In genomic region chr13:104318121-104318520, GRCh38 we compare ENCODE assay signal across 12 cellular contexts.
DNase-seq lines count a peak whose midpoint lies in the region; ATAC-seq and TF ChIP-seq lines count a peak whose summit lies in the region.
"Had no signal": no experiment of that assay in that cellular context is flagged by ENCODE, and none has a peak within 500 bp of the region (broad histone marks: within the 10 kb centered on the region; RNA-seq: fewer than 3 reads in every experiment).

No MANE protein-coding gene starts in this region.

- no peak overlapping the region for H2AFZ ChIP-seq in SK-N-SH (ENCODE audit: low read depth)

- peak; percentile 65 for TF ChIP-seq CTCF in 22Rv1 (IDR thresholded peaks at IDR 0.05)
- peak; percentile 70 for TF ChIP-seq CTCF in LNCAP (IDR thresholded peaks at IDR 0.05)
- TF ChIP-seq CTCF in SK-N-SH (IDR thresholded peaks at IDR 0.05), result peak; percentile 58
- no peak for TF ChIP-seq CTCF in coronary artery (IDR thresholded peaks at IDR 0.05)

- no peak overlapping the region for H3K27ac Mint-ChIP-seq in activated CD8-positive, alpha-beta memory T cell treated with anti-CD3 and anti-CD28 coated beads, Interleukin-2, amount 10 ng/mL, durations not matched to agents 7 days and 5 days

- H3K9me3 ChIP-seq in SK-N-SH, result no peaks in the 10 kb centered on the region; the same call in 1 of the 2 replicates
- H3K9me3 ChIP-seq: BLaER1 treated with 17β-estradiol and CSF1 and Interleukin-3, amounts not matched to agents 10 nM and 100 nM had no signal

- no peak overlapping the region for H3K4me2 ChIP-seq in SK-N-SH
- H3K4me2 ChIP-seq: BLaER1 treated with 17β-estradiol and CSF1 and Interleukin-3, amounts not matched to agents 10 nM and 100 nM had no signal

- H4K20me1 ChIP-seq in SK-N-SH (ENCODE audit: insufficient read depth), result no peaks in the 10 kb centered on the region
- H4K20me1 ChIP-seq: BLaER1 treated with 17β-estradiol and CSF1 and Interleukin-3, amounts not matched to agents 10 nM and 100 nM had no signal

- peaks cover 3% of the 10 kb centered on the region for H3K9me3 Mint-ChIP-seq in activated CD8-positive, alpha-beta memory T cell treated with anti-CD3 and anti-CD28 coated beads, Interleukin-2, amount 10 ng/mL, durations not matched to agents 7 days and 5 days (ENCODE audit: low read depth)

- H3K27me3 ChIP-seq in SK-N-SH (ENCODE audit: insufficient read depth), result no peaks in the 10 kb centered on the region
- H3K27me3 ChIP-seq: BLaER1 treated with 17β-estradiol and CSF1 and Interleukin-3, amounts not matched to agents 10 nM and 100 nM had no signal

- no peaks in the 10 kb centered on the region for H3K9me2 ChIP-seq in SK-N-SH

- CTCF ChIA-PET in SK-N-SH (lab: Yijun Ruan, JAX), result interaction anchor here (0.6 to 1.5 kb wide), 9 partner anchors 9 to 1234 kb away, joined by 3 to 5 read pairs (median 3); no protein-coding TSS in a partner anchor
- CTCF ChIA-PET in activated CD8-positive, alpha-beta memory T cell treated with anti-CD3 and anti-CD28 coated beads, Interleukin-2, amount 10 ng/mL, durations not matched to agents 7 days and 5 days (lab: Charles Lee), result no interaction called here

- H3K4me1 ChIP-seq in SK-N-SH (ENCODE audit: control insufficient read depth in 1 of 2, insufficient read depth in 2 of 2, low read depth in 1 of 2, low read length in 1 of 2), result peaks cover 3 to 5% of the 10 kb centered on the region in 2 experiments; a peak in 2 of 4 replicates
- H3K4me1 ChIP-seq: BLaER1 treated with 17β-estradiol and CSF1 and Interleukin-3, amounts not matched to agents 10 nM and 100 nM had no signal

- H3K27me3 Mint-ChIP-seq in activated CD8-positive, alpha-beta memory T cell treated with anti-CD3 and anti-CD28 coated beads, Interleukin-2, amount 10 ng/mL, durations not matched to agents 7 days and 5 days, result no peaks in the 10 kb centered on the region

- peak; percentile 87 for TF ChIP-seq RAD21 in SK-N-SH (IDR thresholded peaks at IDR 0.05; ENCODE audit: low read length)

- H3K36me3 ChIP-seq in SK-N-SH (replicated peaks in 1 of 2; ENCODE audit: control insufficient read depth in 1 of 2, insufficient read depth in 2 of 2, low read length in 1 of 2), result no peaks in the 10 kb centered on the region
- H3K36me3 ChIP-seq: BLaER1 treated with 17β-estradiol and CSF1 and Interleukin-3, amounts not matched to agents 10 nM and 100 nM had no signal

- no peaks in the 10 kb centered on the region for H3K36me3 Mint-ChIP-seq in activated CD8-positive, alpha-beta memory T cell treated with anti-CD3 and anti-CD28 coated beads, Interleukin-2, amount 10 ng/mL, durations not matched to agents 7 days and 5 days

- peak in 1 of 2 experiments; percentile 81; a peak in 2 of 4 replicates for TF ChIP-seq EP300 in SK-N-SH (IDR thresholded peaks at IDR 0.05; ENCODE audit: borderline replicate concordance in 1 of 2, low read depth in 1 of 2, low read length in 1 of 2)

- WGBS in SK-N-SH (ENCODE audit: low lambda C conversion rate), result 10% methylated on average over 1 of the region's 1 CpG

- POLR2A ChIA-PET in SK-N-SH (lab: Yijun Ruan, JAX), result no interaction called here

- H3K4me3 Mint-ChIP-seq in activated CD8-positive, alpha-beta memory T cell treated with anti-CD3 and anti-CD28 coated beads, Interleukin-2, amount 10 ng/mL, durations not matched to agents 7 days and 5 days, result no peak overlapping the region

- no peak overlapping the region for H3K9ac ChIP-seq in SK-N-SH
- H3K9ac ChIP-seq: BLaER1 treated with 17β-estradiol and CSF1 and Interleukin-3, amounts not matched to agents 10 nM and 100 nM had no signal

- H3K4me3 ChIP-seq in SK-N-SH (ENCODE audit: low read depth in 2 of 2, low read length in 1 of 2), result no peak overlapping the region
- H3K4me3 ChIP-seq in coronary artery, result no peak overlapping the region
- H3K4me3 ChIP-seq: BLaER1 treated with 17β-estradiol and CSF1 and Interleukin-3, amounts not matched to agents 10 nM and 100 nM had no signal

- H3K27ac ChIP-seq in 22Rv1 (no peak overlapping the region), SK-N-SH (ENCODE audit: low read depth in 2 of 2, low read length in 1 of 2) (peak overlapping the region in 1 of 2 experiments; percentile 85; a peak in 2 of 4 replicates), coronary artery (no peak overlapping the region)
- H3K27ac ChIP-seq: BLaER1 treated with 17β-estradiol and CSF1 and Interleukin-3, amounts not matched to agents 10 nM and 100 nM had no signal

- H3F3A ChIP-seq in SK-N-SH (replicated peaks; ENCODE audit: insufficient read depth), result no peaks in the 10 kb centered on the region

- ATAC-seq in activated CD8-positive, alpha-beta memory T cell treated with anti-CD3 and anti-CD28 coated beads, Interleukin-2, amount 10 ng/mL, durations not matched to agents 7 days and 5 days, result no peak

- no peaks in the 10 kb centered on the region for H3K79me2 ChIP-seq in SK-N-SH (ENCODE audit: insufficient read depth)

- H3K4me1 Mint-ChIP-seq in activated CD8-positive, alpha-beta memory T cell treated with anti-CD3 and anti-CD28 coated beads, Interleukin-2, amount 10 ng/mL, durations not matched to agents 7 days and 5 days, result no peaks in the 10 kb centered on the region

- DNase-seq in SK-N-SH (peak; percentile 49), globus pallidus (ENCODE audit: low spot score) (peak; percentile 21), coronary artery (ENCODE audit: low spot score) (no peak), NCI-H128 (lab: John Stamatoyannopoulos, UW; ENCODE audit: unreplicated experiment) (no peak), NOMO-1 treated with DMSO at 0.1 percent for 48 hours (lab: John Stamatoyannopoulos, UW; ENCODE audit: unreplicated experiment) (no peak)
- no peak for DNase-seq in activated CD8-positive, alpha-beta memory T cell treated with anti-CD3 and anti-CD28 coated beads, Interleukin-2, amount 10 ng/mL, durations not matched to agents 7 days and 5 days
- DNase-seq: activated effector memory CD4-positive, alpha-beta T cell treated with anti-CD3 and anti-CD28 coated beads, Interleukin-2, amount 50 U/mL, for 16 hours; KBM-7; T-helper 1 cell had no signal

TF ChIP-seq in SK-N-SH, 30 proteins besides CTCF, POLR2A, EP300 and RAD21:
- no peak for TF ChIP-seq IRF3 (IDR thresholded peaks at IDR 0.05; ENCODE audit: low read depth, low read length)
- peak; percentile 58; the same call in 1 of the 2 replicates for TF ChIP-seq SMC3 (IDR thresholded peaks at IDR 0.05; ENCODE audit: low read depth, low read length)
- peak; percentile 84 for TF ChIP-seq RCOR1 (IDR thresholded peaks at IDR 0.05; ENCODE audit: low read length)
- TF ChIP-seq ELF1 (IDR thresholded peaks at IDR 0.05), result no peak
- TF ChIP-seq PBX3 (IDR thresholded peaks at IDR 0.05), result no peak
- TF ChIP-seq JUND (IDR thresholded peaks at IDR 0.05), result no peak

Comparison
In these comparisons a context has a peak if more than half of its experiments do, and no peak if none do; other contexts are left out.
1. DNase-seq: peak in SK-N-SH (single experiment) and globus pallidus (single experiment); none in coronary artery (single experiment), NCI-H128 (single experiment), activated CD8-positive, alpha-beta memory T cell treated with anti-CD3 and anti-CD28 coated beads, Interleukin-2, amount 10 ng/mL, durations not matched to agents 7 days and 5 days (single experiment) and NOMO-1 treated with DMSO at 0.1 percent for 48 hours (single experiment).